20 cellular contexts compared by ENCODE assay signal in the genomic region with DNA sequence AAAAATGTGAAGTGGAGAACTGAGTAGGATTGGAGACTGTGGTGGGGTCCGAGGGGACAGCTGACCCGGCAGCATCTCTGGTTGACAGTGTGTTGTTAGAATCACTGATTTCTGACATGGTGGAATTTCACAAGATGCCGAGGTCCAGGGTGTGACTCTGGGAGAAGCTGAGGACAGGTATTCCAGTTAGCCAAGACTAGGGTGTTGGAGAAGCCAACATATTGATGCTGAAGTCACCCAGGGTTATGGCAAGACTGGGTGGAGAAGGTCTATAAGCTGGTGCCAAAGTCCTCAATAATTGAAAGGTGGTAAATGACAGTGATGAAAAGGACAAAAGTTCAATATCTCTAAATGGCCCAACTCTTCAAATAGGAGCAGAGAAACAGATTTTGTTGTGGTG.
A peak's percentile ranks its signal among the peaks of the same experiment; 100 is the strongest.
DNase-seq lines count a peak whose midpoint lies in the region; ATAC-seq, FAIRE-seq and TF ChIP-seq lines count a peak whose summit lies in the region.
"Had no signal": no experiment of that assay in that cellular context is flagged by ENCODE, and none has a peak within 500 bp of the region (broad histone marks: within the 10 kb centered on the region; RNA-seq: fewer than 3 reads in every experiment).

No MANE protein-coding gene starts in this region.

- CTCF ChIA-PET in Panc1 (lab: Charles Lee) = no interaction called here

- POLR2A ChIA-PET in Panc1 (lab: Charles Lee) = no interaction called here

- no peak for TF ChIP-seq CTCF in Panc1 (IDR thresholded peaks at IDR 0.05)
- no peak for TF ChIP-seq CTCF in mucosa of descending colon (IDR thresholded peaks at IDR 0.05)

- intact Hi-C loops in Panc1 (cut with micrococcal nuclease; ENCODE audit: unreplicated experiment) = no loop called here
- intact Hi-C loops in mucosa of descending colon (cut with DNase I, micrococcal nuclease) = no loop called here

- H3K27me3 ChIP-seq in Panc1 (ENCODE audit: control insufficient read depth, insufficient read depth, low read length) = no peaks in the 10 kb centered on the region
- H3K27me3 ChIP-seq in small intestine (ENCODE audit: control insufficient read depth in 2 of 2, insufficient read depth in 2 of 2, low read length in 2 of 2) = no peaks in the 10 kb centered on the region
- H3K27me3 ChIP-seq: BLaER1 had no signal

- 91 to 97% (median 91%) methylated on average over 3 of the region's 3 CpGs for WGBS in small intestine, 3 donors

- no peak overlapping the region for H3K4me3 ChIP-seq in Panc1 (ENCODE audit: low read depth in 2 of 2, low read length in 2 of 2)
- H3K4me3 ChIP-seq in mucosa of descending colon = no peak overlapping the region
- no peak overlapping the region for H3K4me3 ChIP-seq in small intestine (ENCODE audit: low read depth in 1 of 2, low read length in 2 of 2)
- H3K4me3 ChIP-seq: BLaER1, HAP-1 had no signal

- no TSS peak for BruUV-seq in Panc1 (replicated peaks; lab: Mats Ljungman, UMichigan)

- peaks cover 42% of the 10 kb centered on the region for H3K4me1 ChIP-seq in Panc1 (ENCODE audit: control insufficient read depth, insufficient read depth, low read length)
- H3K4me1 ChIP-seq in mucosa of descending colon (ENCODE audit: low read depth) = peaks cover 9% of the 10 kb centered on the region
- no peaks in the 10 kb centered on the region for H3K4me1 ChIP-seq in small intestine (ENCODE audit: control insufficient read depth in 2 of 2, insufficient read depth in 1 of 2, low read depth in 1 of 2, low read length in 1 of 2)
- H3K4me1 ChIP-seq: HAP-1 had no signal

- ATAC-seq in Panc1 (no peak), mucosa of descending colon (peak; percentile 67), HG03097 (IDR thresholded peaks at IDR 0.05; ENCODE audit: low FRiP score, unreplicated experiment) (no peak)
- ATAC-seq: CD8-positive, alpha-beta T cell had no signal

- no peak for FAIRE-seq in small intestine (lab: Jason Lieb, UNC)
- FAIRE-seq: A204.1, G401.6, H54 had no signal

- in situ Hi-C loops in Panc1 (cut with HindIII; ENCODE audit: low pct_unique_long_range_greater_than_20kb, low sequenced_read_pairs) = no loop called here

- H3K27ac ChIP-seq in Panc1 (ENCODE audit: low read length) (peak overlapping the region; percentile 92; the same call in 1 of the 2 replicates), small intestine (ENCODE audit: low read depth in 1 of 2, low read length in 1 of 2) (no peak overlapping the region)
- H3K27ac ChIP-seq: 22Rv1, BLaER1, C4-2B had no signal

- DNase-seq in Panc1 (ENCODE audit: low read depth, low spot score) = no peak
- no peak for DNase-seq in mucosa of descending colon
- DNase-seq in small intestine = peak; percentile 48
- no peak for DNase-seq in LoVo (ENCODE audit: low spot score)
- no peak for DNase-seq in SW480 (ENCODE audit: low spot score)
- DNase-seq: Caco-2; CD4-positive, CD25-positive, alpha-beta regulatory T cell; CD8-positive, alpha-beta T cell; DMS153; DND-41; GOT3; HFFc6 had no signal

- no peaks in the 10 kb centered on the region for H3K36me3 ChIP-seq in Panc1 (ENCODE audit: control insufficient read depth, insufficient read depth, low read length)
- H3K36me3 ChIP-seq in mucosa of descending colon (ENCODE audit: low read depth) = no peaks in the 10 kb centered on the region
- H3K36me3 ChIP-seq in small intestine (ENCODE audit: control insufficient read depth in 2 of 2, insufficient read depth in 2 of 2, low read length in 2 of 2) = no peaks in the 10 kb centered on the region
- H3K36me3 ChIP-seq: BLaER1, HAP-1 had no signal

- H3K9me3 ChIP-seq in Panc1 (ENCODE audit: control insufficient read depth, insufficient read depth, low read depth, low read length) = no peaks in the 10 kb centered on the region
- H3K9me3 ChIP-seq in mucosa of descending colon = no peaks in the 10 kb centered on the region
- H3K9me3 ChIP-seq in small intestine (ENCODE audit: control insufficient read depth, low read depth) = no peaks in the 10 kb centered on the region
- H3K9me3 ChIP-seq: BLaER1, Caco-2, HAP-1 had no signal
